ENCODE assay signal across 1 cellular context in genomic region chr6:47135772-47136171, GRCh38.
A peak's percentile ranks its signal among the peaks of the same experiment; 100 is the strongest.
TF ChIP-seq lines count a peak whose summit lies in the region.

No MANE protein-coding gene starts in this region.

TF ChIP-seq in HepG2, 621 proteins besides CTCF, POLR2A, EP300 and RAD21 (continued from another document and continues in another):
- TF ChIP-seq SNAPC4 (CRISPR knock-in tag; IDR thresholded peaks at IDR 0.05) (no peak), ZKSCAN1 (IDR thresholded peaks at IDR 0.05; ENCODE audit: low read length) (no peak), SP2 (CRISPR knock-in tag; IDR thresholded peaks at IDR 0.05) (no peak), THAP8 (CRISPR knock-in tag; IDR thresholded peaks at IDR 0.05; ENCODE audit: borderline replicate concordance) (no peak), ZNF7 (CRISPR knock-in tag; IDR thresholded peaks at IDR 0.05) (no peak), PAXIP1 (CRISPR knock-in tag; conservative IDR thresholded peaks at IDR 0.05) (peak; percentile 48; the same call in 1 of the 2 replicates), ZNF777 (CRISPR knock-in tag; IDR thresholded peaks at IDR 0.05) (no peak), ZNF136 (CRISPR knock-in tag; IDR thresholded peaks at IDR 0.05; ENCODE audit: low read depth) (no peak), ZBTB33 (CRISPR knock-in tag; IDR thresholded peaks at IDR 0.05) (no peak), EEA1 (CRISPR knock-in tag; IDR thresholded peaks at IDR 0.05; ENCODE audit: borderline replicate concordance) (no peak), AKNA (CRISPR knock-in tag; IDR thresholded peaks at IDR 0.05; ENCODE audit: borderline replicate concordance) (no peak), ETS1 (CRISPR knock-in tag; IDR thresholded peaks at IDR 0.05) (no peak), ZNF775 (CRISPR knock-in tag; IDR thresholded peaks at IDR 0.05; ENCODE audit: borderline replicate concordance) (no peak), PRPF4 (IDR thresholded peaks at IDR 0.05; ENCODE audit: low read depth, low read length, poor library complexity, severe bottlenecking) (no peak), ZNF616 (CRISPR knock-in tag; IDR thresholded peaks at IDR 0.05; ENCODE audit: low read depth) (no peak), GLMP (CRISPR knock-in tag; IDR thresholded peaks at IDR 0.05; ENCODE audit: borderline replicate concordance) (no peak), AFF4 (CRISPR knock-in tag; IDR thresholded peaks at IDR 0.05) (no peak), SIN3A (IDR thresholded peaks at IDR 0.05; ENCODE audit: borderline replicate concordance, low read depth, low read length) (no peak), STAG1 (CRISPR knock-in tag; IDR thresholded peaks at IDR 0.05) (no peak; the same call in 1 of the 2 replicates), ZNF772 (CRISPR knock-in tag; IDR thresholded peaks at IDR 0.05) (no peak), TBL1XR1 (IDR thresholded peaks at IDR 0.05; ENCODE audit: borderline replicate concordance, low read length, partially characterized antibody) (no peak), ZBTB3 (CRISPR knock-in tag; IDR thresholded peaks at IDR 0.05; ENCODE audit: borderline replicate concordance, low read depth) (no peak), ZNF703 (CRISPR knock-in tag; IDR thresholded peaks at IDR 0.05; ENCODE audit: borderline replicate concordance) (no peak), TFAP4 (IDR thresholded peaks at IDR 0.05; ENCODE audit: borderline replicate concordance, low read depth) (no peak), MAX (IDR thresholded peaks at IDR 0.05) (no peak), SOX6 (IDR thresholded peaks at IDR 0.05) (no peak), SOX6 (CRISPR knock-in tag; IDR thresholded peaks at IDR 0.05) (peak; percentile 90), HNF4A (CRISPR knock-in tag; IDR thresholded peaks at IDR 0.05) (peak; percentile 45), CEBPB (IDR thresholded peaks at IDR 0.05; ENCODE audit: borderline replicate concordance, low read depth, low read length) (peak; percentile 94), ZNF501 (CRISPR knock-in tag; IDR thresholded peaks at IDR 0.05) (no peak)
